In genomic region chr2:20582600-20583221, GRCh38 we compare ENCODE assay signal across 1 cellular context.
TF ChIP-seq lines count a peak whose summit lies in the region.

No MANE protein-coding gene starts in this region.

TF ChIP-seq in HepG2, 621 proteins besides CTCF, POLR2A, EP300 and RAD21 (continued from another document):
- 0 out of 2 replicates have a peak, but pooled peaks have one; percentile 21 for TF ChIP-seq CCDC6 (CRISPR knock-in tag; IDR thresholded peaks at IDR 0.05)
- TF ChIP-seq HOXA3 (CRISPR knock-in tag; IDR thresholded peaks at IDR 0.05), result peak; percentile 15; the same call in 1 of the 2 replicates
- TF ChIP-seq HNRNPL (IDR thresholded peaks at IDR 0.05; ENCODE audit: low read depth, low read length), result peak; percentile 41; the same call in 1 of the 2 replicates
- TF ChIP-seq ZNF18 (CRISPR knock-in tag; IDR thresholded peaks at IDR 0.05; ENCODE audit: insufficient replicate concordance), result no peak
- TF ChIP-seq HNRNPLL (IDR thresholded peaks at IDR 0.05; ENCODE audit: low read depth, low read length, poor library complexity, severe bottlenecking), result no peak
- TF ChIP-seq STAG1 (CRISPR knock-in tag; IDR thresholded peaks at IDR 0.05), result 0 out of 2 replicates have a peak, but pooled peaks have one; percentile 4
- peak; percentile 38; the same call in 1 of the 2 replicates for TF ChIP-seq MYC (CRISPR knock-in tag; IDR thresholded peaks at IDR 0.05; ENCODE audit: borderline replicate concordance)
- 0 out of 2 replicates have a peak, but pooled peaks have one; percentile 26 for TF ChIP-seq ZNF292 (CRISPR knock-in tag; IDR thresholded peaks at IDR 0.05; ENCODE audit: borderline replicate concordance, low read depth)
- no peak for TF ChIP-seq ZFP36L1 (CRISPR knock-in tag; IDR thresholded peaks at IDR 0.05)
- no peak for TF ChIP-seq ZNF282 (IDR thresholded peaks at IDR 0.05; ENCODE audit: partially characterized antibody)
- TF ChIP-seq ZNF263 (CRISPR knock-in tag; IDR thresholded peaks at IDR 0.05), result peak; percentile 57; the same call in 1 of the 2 replicates
- TF ChIP-seq MEF2D (CRISPR knock-in tag; IDR thresholded peaks at IDR 0.05), result 0 out of 2 replicates have a peak, but pooled peaks have one; percentile 27
- no peak for TF ChIP-seq CHCHD3 (CRISPR knock-in tag; IDR thresholded peaks at IDR 0.05)
- TF ChIP-seq ZBTB38 (CRISPR knock-in tag; IDR thresholded peaks at IDR 0.05), result peak; percentile 79
- TF ChIP-seq ZNF687 (CRISPR knock-in tag; IDR thresholded peaks at IDR 0.05), result peak; percentile 62
- peak; percentile 62 for TF ChIP-seq AGO2 (optimal IDR thresholded peaks at IDR 0.05; ENCODE audit: low read depth, low read length)
- 0 out of 2 replicates have a peak, but pooled peaks have one; percentile 20 for TF ChIP-seq MED1 (CRISPR knock-in tag; IDR thresholded peaks at IDR 0.05)
- no peak for TF ChIP-seq SKIL (CRISPR knock-in tag; IDR thresholded peaks at IDR 0.05; ENCODE audit: borderline replicate concordance)
